ENCODE assay signal across 34 cellular contexts in the genomic region with DNA sequence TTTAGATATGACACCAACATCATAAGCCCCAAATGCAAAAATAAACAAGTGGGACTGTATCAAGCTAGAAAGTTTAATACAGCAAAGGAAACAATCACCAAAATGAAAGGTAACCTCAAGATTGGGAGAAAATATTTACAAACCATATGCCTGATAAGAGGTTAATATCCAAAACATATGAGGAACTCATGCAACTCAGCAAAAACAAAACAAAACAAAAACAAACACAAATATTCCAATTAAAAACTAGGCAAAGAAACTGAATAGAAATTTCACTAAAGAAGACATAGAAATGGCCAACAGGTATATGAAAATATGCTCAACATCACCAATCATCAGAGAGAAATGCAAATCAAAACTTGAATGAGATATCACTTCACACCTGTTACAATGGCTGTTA.
DNase-seq lines count a peak whose midpoint lies in the region; ATAC-seq, FAIRE-seq and TF ChIP-seq lines count a peak whose summit lies in the region.
"Had no signal": no experiment of that assay in that cellular context is flagged by ENCODE, and none has a peak within 500 bp of the region (broad histone marks: within the 10 kb centered on the region; RNA-seq: fewer than 3 reads in every experiment).

No MANE protein-coding gene starts in this region.

- RAD21 ChIA-PET in GM12878 (lab: Charles Lee; ENCODE audit: unreplicated experiment), result interaction anchor here (0.7 kb wide), 1 partner anchor 22 kb away, joined by 3 read pairs; no protein-coding TSS in a partner anchor

- H3K27ac ChIP-seq in GM12878 (ENCODE audit: control insufficient read depth, insufficient read depth) (no peak overlapping the region), K562 (ENCODE audit: extremely low read depth, low read depth, low read length) (no peak overlapping the region), osteoblast (ENCODE audit: low read depth, low read length) (no peak overlapping the region)
- H3K27ac ChIP-seq: 22Rv1; A549; BLaER1; BLaER1 treated with 17β-estradiol and CSF1 and Interleukin-3, amounts not matched to agents 10 nM and 100 nM; C4-2B had no signal

- no peak for TF ChIP-seq POLR2A in GM12878 (IDR thresholded peaks at IDR 0.05; ENCODE audit: low read depth, low read length)
- TF ChIP-seq POLR2A in K562 (conservative IDR thresholded peaks at IDR 0.05), result no peak

- H2AFZ ChIP-seq in GM12878 (ENCODE audit: control insufficient read depth, low read depth, low read length), result no peak overlapping the region
- H2AFZ ChIP-seq in K562 (ENCODE audit: low read depth, low read length), result no peak overlapping the region
- no peak overlapping the region for H2AFZ ChIP-seq in osteoblast (ENCODE audit: low read length)

- H3K9me3 Mint-ChIP-seq in activated naive CD4-positive, alpha-beta T cell treated with anti-CD3 and anti-CD28 coated beads, Interleukin-2, amount 50 U/mL, for 24 hours, result no peaks in the 10 kb centered on the region
- H3K9me3 Mint-ChIP-seq in activated naive CD4-positive, alpha-beta T cell treated with anti-CD3 and anti-CD28 coated beads for 36 hours, result no peaks in the 10 kb centered on the region
- H3K9me3 Mint-ChIP-seq: CD4-positive, alpha-beta T cell; CD8-positive, alpha-beta T cell had no signal

- H3K4me1 ChIP-seq in GM12878 (ENCODE audit: control insufficient read depth, insufficient read depth, low read length) (no peaks in the 10 kb centered on the region; the same call in 1 of the 2 replicates), K562 (replicated peaks in 1 of 2; ENCODE audit: control insufficient read depth in 2 of 2, insufficient read depth in 2 of 2, low read length in 2 of 2) (no peaks in the 10 kb centered on the region), osteoblast (ENCODE audit: insufficient read depth, low read length) (no peaks in the 10 kb centered on the region)
- H3K4me1 ChIP-seq: A549, BLaER1, Caco-2 had no signal

- no peaks in the 10 kb centered on the region for H3K36me3 ChIP-seq in GM12878 (ENCODE audit: control insufficient read depth in 2 of 2, insufficient read depth in 2 of 2, low read length in 1 of 2)
- H3K36me3 ChIP-seq in K562 (ENCODE audit: control insufficient read depth, insufficient read depth, low read length), result no peaks in the 10 kb centered on the region
- H3K36me3 ChIP-seq in osteoblast (ENCODE audit: insufficient read depth, low read length), result no peaks in the 10 kb centered on the region
- H3K36me3 ChIP-seq: BE2C; BLaER1; BLaER1 treated with 17β-estradiol and CSF1 and Interleukin-3, amounts not matched to agents 10 nM and 100 nM had no signal

- H3K9ac ChIP-seq in GM12878 (ENCODE audit: control insufficient read depth, insufficient read depth, low read length), result no peak overlapping the region
- H3K9ac ChIP-seq in K562 (ENCODE audit: insufficient read depth in 1 of 2, low read depth in 2 of 2, low read length in 2 of 2), result no peak overlapping the region
- H3K9ac ChIP-seq: BLaER1; BLaER1 treated with 17β-estradiol and CSF1 and Interleukin-3, amounts not matched to agents 10 nM and 100 nM had no signal

- H3K4me1 Mint-ChIP-seq in activated naive CD4-positive, alpha-beta T cell treated with anti-CD3 and anti-CD28 coated beads, Interleukin-2, amount 50 U/mL, for 24 hours, result peaks cover 22% of the 10 kb centered on the region
- H3K4me1 Mint-ChIP-seq in activated naive CD4-positive, alpha-beta T cell treated with anti-CD3 and anti-CD28 coated beads for 36 hours (ENCODE audit: low read depth), result peaks cover 21% of the 10 kb centered on the region
- H3K4me1 Mint-ChIP-seq: B cell, CD14-positive monocyte had no signal

- no peak overlapping the region for H3K4me2 ChIP-seq in GM12878 (ENCODE audit: control insufficient read depth, insufficient read depth)
- no peak overlapping the region for H3K4me2 ChIP-seq in K562 (ENCODE audit: insufficient read depth, low read length)
- H3K4me2 ChIP-seq in osteoblast (ENCODE audit: insufficient read depth, low read length), result no peak overlapping the region
- H3K4me2 ChIP-seq: A549, BLaER1 had no signal

- intact Hi-C loops in activated naive CD4-positive, alpha-beta T cell treated with anti-CD3 and anti-CD28 coated beads for 36 hours (cut with micrococcal nuclease), result loop anchor here (10.0 kb wide), 1 partner anchor 495 kb away; a partner anchor contains a TSS
- intact Hi-C loops in GM12878 (cut with micrococcal nuclease; ENCODE audit: unreplicated experiment) (no loop called here), K562 (cut with micrococcal nuclease) (no loop called here)

- H3K27ac Mint-ChIP-seq in activated naive CD4-positive, alpha-beta T cell treated with anti-CD3 and anti-CD28 coated beads, Interleukin-2, amount 50 U/mL, for 24 hours, result peak overlapping the region; percentile 24
- H3K27ac Mint-ChIP-seq in activated naive CD4-positive, alpha-beta T cell treated with anti-CD3 and anti-CD28 coated beads for 36 hours, result no peak overlapping the region
- H3K27ac Mint-ChIP-seq: B cell; CD14-positive monocyte; CD4-positive, alpha-beta memory T cell; CD4-positive, alpha-beta T cell; CD8-positive, alpha-beta memory T cell; CD8-positive, alpha-beta T cell had no signal

- TF ChIP-seq CTCF in GM12878 (IDR thresholded peaks at IDR 0.05 in 2 of 3, conservative IDR thresholded peaks at IDR 0.05 in 1 of 3; ENCODE audit: control insufficient read depth in 2 of 3, extremely low read depth in 1 of 3, insufficient read depth in 1 of 3, low read depth in 3 of 3, low read length in 3 of 3), result no peak
- no peak for TF ChIP-seq CTCF in K562 (IDR thresholded peaks at IDR 0.05 in 2 of 3, conservative IDR thresholded peaks at IDR 0.05 in 1 of 3; ENCODE audit: insufficient read depth in 2 of 3, low read depth in 1 of 3, low read length in 3 of 3)
- TF ChIP-seq CTCF in osteoblast (IDR thresholded peaks at IDR 0.05; ENCODE audit: extremely low read depth, low read depth, low read length), result no peak

- CTCF ChIA-PET in activated naive CD4-positive, alpha-beta T cell treated with anti-CD3 and anti-CD28 coated beads for 36 hours (lab: Charles Lee), result interaction anchor here (0.9 kb wide), 1 partner anchor 234 kb away, joined by 4 read pairs; no protein-coding TSS in a partner anchor
- CTCF ChIA-PET in GM12878 (lab: Yijun Ruan, JAX), result no interaction called here
- CTCF ChIA-PET in K562 (lab: Yijun Ruan, JAX; ENCODE audit: low intra/inter-chr PET ratio), result no interaction called here

- POLR2A ChIA-PET in GM12878 (lab: Charles Lee) (no interaction called here), K562 (lab: Yijun Ruan, JAX) (no interaction called here)

- SMC1A ChIA-PET in GM12878 (lab: Charles Lee; ENCODE audit: uncharacterized antibody, unreplicated experiment), result interaction anchor here (0.7 to 2.0 kb wide), 5 partner anchors 19 to 69 kb away, joined by 3 to 6 read pairs (median 3); no protein-coding TSS in a partner anchor

- no peak overlapping the region for H3K4me3 ChIP-seq in GM12878
- H3K4me3 ChIP-seq in K562, result no peak overlapping the region
- H3K4me3 ChIP-seq in osteoblast (ENCODE audit: insufficient read depth, low read length), result no peak overlapping the region
- H3K4me3 ChIP-seq: A549; BLaER1; BLaER1 treated with 17β-estradiol and CSF1 and Interleukin-3, amounts not matched to agents 10 nM and 100 nM had no signal

- H3K4me3 Mint-ChIP-seq in activated naive CD4-positive, alpha-beta T cell treated with anti-CD3 and anti-CD28 coated beads, Interleukin-2, amount 50 U/mL, for 24 hours, result no peak overlapping the region
- no peak overlapping the region for H3K4me3 Mint-ChIP-seq in activated naive CD4-positive, alpha-beta T cell treated with anti-CD3 and anti-CD28 coated beads for 36 hours
- H3K4me3 Mint-ChIP-seq: B cell; CD14-positive monocyte; CD4-positive, alpha-beta memory T cell; CD4-positive, alpha-beta T cell; CD4-positive, CD25-positive, alpha-beta regulatory T cell; CD8-positive, alpha-beta memory T cell; CD8-positive, alpha-beta T cell had no signal

- ATAC-seq in GM12878, result no peak
- no peak for ATAC-seq in K562
- ATAC-seq in stimulated activated naive CD8-positive, alpha-beta T cell treated with anti-CD3 and anti-CD28 coated beads, Interleukin-15, Interleukin-2, amounts not matched to agents 100 U/mL and 50 U/mL, for 24 hours, result no peak
- ATAC-seq: A549; CD8-positive, alpha-beta T cell had no signal

- FAIRE-seq in GM12878 (lab: Jason Lieb, UNC) (peak; percentile 75), K562 (lab: Jason Lieb, UNC) (no peak)
- FAIRE-seq: A204.1, A549 had no signal

- TF ChIP-seq RAD21 in GM12878 (IDR thresholded peaks at IDR 0.05; ENCODE audit: insufficient read depth, low read depth, low read length), result no peak
- TF ChIP-seq RAD21 in K562 (CRISPR knock-in tag; conservative IDR thresholded peaks at IDR 0.05 in 1 of 2, IDR thresholded peaks at IDR 0.05 in 1 of 2), result no peak

- in situ Hi-C loops in GM12878 (cut with MboI), result no loop called here
- in situ Hi-C loops in K562 (cut with MboI), result no loop called here

- H4K20me1 ChIP-seq in GM12878 (ENCODE audit: control insufficient read depth, insufficient read depth) (no peaks in the 10 kb centered on the region), K562 (replicated peaks; ENCODE audit: control insufficient read depth, insufficient read depth, low read length) (no peaks in the 10 kb centered on the region), osteoblast (ENCODE audit: insufficient read depth, low read length) (no peaks in the 10 kb centered on the region)
- H4K20me1 ChIP-seq: BLaER1; BLaER1 treated with 17β-estradiol and CSF1 and Interleukin-3, amounts not matched to agents 10 nM and 100 nM had no signal

- no peaks in the 10 kb centered on the region for H3K9me1 ChIP-seq in K562 (ENCODE audit: control insufficient read depth, insufficient read depth, low read length)

- TF ChIP-seq EP300 in GM12878 (IDR thresholded peaks at IDR 0.05; ENCODE audit: borderline replicate concordance in 1 of 2, control insufficient read depth in 1 of 2, low read depth in 2 of 2, low read length in 2 of 2) (no peak), K562 (IDR thresholded peaks at IDR 0.05; ENCODE audit: low read length) (no peak)

- no peak for DNase-seq in activated naive CD4-positive, alpha-beta T cell treated with anti-CD3 and anti-CD28 coated beads for 36 hours
- no peak for DNase-seq in GM12878 (ENCODE audit: low read depth, low spot score)
- DNase-seq in K562 (ENCODE audit: extremely low read depth in 1 of 4, low spot score in 3 of 4), result no peak
- DNase-seq in stimulated activated naive CD8-positive, alpha-beta T cell treated with anti-CD3 and anti-CD28 coated beads, Interleukin-15, Interleukin-2, amounts not matched to agents 100 U/mL and 50 U/mL, for 24 hours, result no peak
- no peak for DNase-seq in osteoblast (ENCODE audit: insufficient read length, low spot score, missing footprints)
- DNase-seq: 8988T; ACHN; AML-193; BE2C; C1 segment of cervical spinal cord; Caco-2; Calu3; CD4-positive, alpha-beta memory T cell; CD4-positive, alpha-beta T cell; CD4-positive, CD25-positive, alpha-beta regulatory T cell; CD8-positive, alpha-beta memory T cell; CD8-positive, alpha-beta T cell; COR-L47; DMS 273 treated with DMSO at 0.1 percent for 48 hours; DMS153; DMS53; DMS79; DMS79 treated with DMSO at 0.1 percent for 48 hours; DND-41; EL had no signal

- H3K27me3 Mint-ChIP-seq in activated naive CD4-positive, alpha-beta T cell treated with anti-CD3 and anti-CD28 coated beads, Interleukin-2, amount 50 U/mL, for 24 hours, result no peaks in the 10 kb centered on the region
- peaks cover 3% of the 10 kb centered on the region for H3K27me3 Mint-ChIP-seq in activated naive CD4-positive, alpha-beta T cell treated with anti-CD3 and anti-CD28 coated beads for 36 hours (ENCODE audit: low read depth)
- H3K27me3 Mint-ChIP-seq: CD4-positive, CD25-positive, alpha-beta regulatory T cell had no signal

- peaks cover 3% of the 10 kb centered on the region for H3K36me3 Mint-ChIP-seq in activated naive CD4-positive, alpha-beta T cell treated with anti-CD3 and anti-CD28 coated beads, Interleukin-2, amount 50 U/mL, for 24 hours
- H3K36me3 Mint-ChIP-seq in activated naive CD4-positive, alpha-beta T cell treated with anti-CD3 and anti-CD28 coated beads for 36 hours (ENCODE audit: low read depth), result no peaks in the 10 kb centered on the region
- H3K36me3 Mint-ChIP-seq: CD14-positive monocyte; CD4-positive, alpha-beta memory T cell; CD4-positive, CD25-positive, alpha-beta regulatory T cell; CD8-positive, alpha-beta memory T cell; CD8-positive, alpha-beta T cell had no signal

- H3K27me3 ChIP-seq in GM12878 (replicated peaks in 1 of 2; ENCODE audit: control insufficient read depth in 2 of 2, insufficient read depth in 2 of 2, low read length in 1 of 2) (no peaks in the 10 kb centered on the region), K562 (ENCODE audit: control insufficient read depth in 2 of 2, insufficient read depth in 2 of 2, low read length in 2 of 2) (no peaks in the 10 kb centered on the region), osteoblast (ENCODE audit: insufficient read depth, low read length) (no peaks in the 10 kb centered on the region)
- H3K27me3 ChIP-seq: BE2C; BLaER1; BLaER1 treated with 17β-estradiol and CSF1 and Interleukin-3, amounts not matched to agents 10 nM and 100 nM had no signal

- BruUV-seq in GM12878 (replicated peaks; lab: Mats Ljungman, UMichigan), result no TSS peak
- no TSS peak for BruUV-seq in K562 (replicated peaks; lab: Mats Ljungman, UMichigan)

- H3K79me2 ChIP-seq in GM12878 (ENCODE audit: control insufficient read depth, insufficient read depth, low read length), result no peaks in the 10 kb centered on the region
- H3K79me2 ChIP-seq in K562 (ENCODE audit: control insufficient read depth, insufficient read depth, low read length), result no peaks in the 10 kb centered on the region
- no peaks in the 10 kb centered on the region for H3K79me2 ChIP-seq in osteoblast (ENCODE audit: insufficient read depth, low read length)

- H3K9me3 ChIP-seq in GM12878 (replicated peaks; ENCODE audit: control insufficient read depth, insufficient read depth, low read length), result no peaks in the 10 kb centered on the region; the same call in 2 of the 3 replicates
- H3K9me3 ChIP-seq in K562 (replicated peaks; ENCODE audit: control insufficient read depth, insufficient read depth, low read depth, low read length), result no peaks in the 10 kb centered on the region
- H3K9me3 ChIP-seq in osteoblast (ENCODE audit: low read depth, low read length), result no peaks in the 10 kb centered on the region
- H3K9me3 ChIP-seq: A549; BE2C; BLaER1; BLaER1 treated with 17β-estradiol and CSF1 and Interleukin-3, amounts not matched to agents 10 nM and 100 nM; Caco-2 had no signal
